ENCODE assay signal across 28 cellular contexts in genomic region chr12:7747196-7747595, GRCh38. TPM values are rescaled to one million over a fixed set of nuclear protein-coding genes. Genes with fewer than 3 reads are reported as not detected.
DNase-seq lines count a peak whose midpoint lies in the region; ATAC-seq, FAIRE-seq and TF ChIP-seq lines count a peak whose summit lies in the region.
"Had no signal": no experiment of that assay in that cellular context is flagged by ENCODE, and none has a peak within 500 bp of the region (broad histone marks: within the 10 kb centered on the region; RNA-seq: fewer than 3 reads in every experiment).

Gene CLEC4C, minus strand, starts transcription at chr12:7747375. Its CDS starts 27 bp downstream, at chr12:7747348.

- TF ChIP-seq RAD21 in H1 (IDR thresholded peaks at IDR 0.05 in 1 of 2, conservative IDR thresholded peaks at IDR 0.05 in 1 of 2; ENCODE audit: low read depth in 2 of 2, low read length in 2 of 2) = no peak

- peak within 1 kb of the TSS in 2 of 11 experiments; percentile 24 to 43; a peak in 4 of 22 replicates for H3K27ac ChIP-seq in BLaER1 treated with 17β-estradiol and CSF1 and Interleukin-3, amounts not matched to agents 10 nM and 100 nM
- H3K27ac ChIP-seq in H1 (ENCODE audit: low read depth, low read length) = no peak within 1 kb of the TSS
- H3K27ac ChIP-seq: A549, PC-9 had no signal

- TF ChIP-seq CTCF in H1 (IDR thresholded peaks at IDR 0.05; ENCODE audit: control extremely low read depth in 1 of 3, insufficient read depth in 1 of 3, low read depth in 1 of 3, low read length in 3 of 3) = no peak

- H3K79me2 ChIP-seq in H1 (ENCODE audit: control insufficient read depth in 1 of 2, insufficient read depth in 2 of 2, low read length in 2 of 2) = no peaks in the 10 kb centered on the region

- H3K4me1 ChIP-seq in BLaER1 treated with 17β-estradiol and CSF1 and Interleukin-3, amounts not matched to agents 10 nM and 100 nM = peaks cover 0 to 49% (median 17%) of the 10 kb centered on the region in 10 experiments; a peak in 15 of 20 replicates
- H3K4me1 ChIP-seq in H1 (replicated peaks in 1 of 4; ENCODE audit: control insufficient read depth in 3 of 4, insufficient read depth in 4 of 4, low read length in 3 of 4) = peaks cover 0 to 3% (median 0%) of the 10 kb centered on the region in 4 experiments; a peak in 1 of 7 replicates
- H3K4me1 ChIP-seq: A549, BE2C had no signal

- no peaks in the 10 kb centered on the region for H3K79me1 ChIP-seq in H1 (ENCODE audit: low read depth, low read length)

- H3K27me3 ChIP-seq in BLaER1 treated with 17β-estradiol and CSF1 and Interleukin-3, amounts not matched to agents 10 nM and 100 nM = no peaks in the 10 kb centered on the region
- H3K27me3 ChIP-seq in H1 (replicated peaks in 1 of 4; ENCODE audit: control insufficient read depth in 3 of 4, extremely low read depth in 1 of 4, insufficient read depth in 3 of 4, low read length in 3 of 4) = no peaks in the 10 kb centered on the region
- H3K27me3 ChIP-seq: BE2C, MG63 had no signal

- POLR2A ChIA-PET in H1 (lab: Charles Lee; ENCODE audit: partially characterized antibody) = interaction anchor here (1.0 kb wide), 1 partner anchor 20 kb away, joined by 4 read pairs; no protein-coding TSS in a partner anchor

- no peak for ATAC-seq in GM19035 (IDR thresholded peaks at IDR 0.05; ENCODE audit: unreplicated experiment)
- ATAC-seq in HG03432 (IDR thresholded peaks at IDR 0.05; ENCODE audit: unreplicated experiment) = no peak
- ATAC-seq: A549, K562 had no signal

- TF ChIP-seq EP300 in H1 (IDR thresholded peaks at IDR 0.05; ENCODE audit: borderline replicate concordance in 1 of 2, low read depth in 2 of 2, low read length in 2 of 2) = no peak

- no peak within 1 kb of the TSS for H3K18ac ChIP-seq in H1 (ENCODE audit: extremely low read depth, low read length)

- no peak within 1 kb of the TSS for H4K8ac ChIP-seq in H1 (ENCODE audit: extremely low read depth, insufficient read depth, low read length)

- no peak within 1 kb of the TSS for H3K4me3 ChIP-seq in BLaER1 treated with 17β-estradiol and CSF1 and Interleukin-3, amounts not matched to agents 10 nM and 100 nM
- no peak within 1 kb of the TSS for H3K4me3 ChIP-seq in H1 (ENCODE audit: extremely low read depth in 1 of 4, insufficient read depth in 2 of 4, low read depth in 3 of 4, low read length in 4 of 4)
- H3K4me3 ChIP-seq: A549, K562, MG63, PC-9 had no signal

- H2AFZ ChIP-seq in H1 (ENCODE audit: low read length) = 0 out of 2 replicates have a peak within 1 kb of the TSS, but pooled peaks have one; percentile 12
- H2AFZ ChIP-seq: PC-9 had no signal

- H2BK12ac ChIP-seq in H1 (ENCODE audit: low read depth, low read length) = peak within 1 kb of the TSS; percentile 87; the same call in 1 of the 2 replicates

- H3K23me2 ChIP-seq in H1 (ENCODE audit: low read depth, low read length) = no peaks in the 10 kb centered on the region

- TF ChIP-seq POLR2A in GM12891 (IDR thresholded peaks at IDR 0.05; ENCODE audit: low read depth, low read length) = no peak
- no peak for TF ChIP-seq POLR2A in H1 (IDR thresholded peaks at IDR 0.05; ENCODE audit: control extremely low read depth in 1 of 2, low read depth in 2 of 2, low read length in 2 of 2)

- no peaks in the 10 kb centered on the region for H3K36me3 ChIP-seq in BLaER1 treated with 17β-estradiol and CSF1 and Interleukin-3, amounts not matched to agents 10 nM and 100 nM
- H3K36me3 ChIP-seq in H1 (ENCODE audit: control insufficient read depth in 2 of 4, insufficient read depth in 4 of 4, low read length in 3 of 4) = no peaks in the 10 kb centered on the region
- H3K36me3 ChIP-seq: BE2C, MG63 had no signal

- no peak within 1 kb of the TSS for H3K23ac ChIP-seq in H1 (ENCODE audit: insufficient read length)

- H3K56ac ChIP-seq in H1 (replicated peaks; ENCODE audit: insufficient read length, low read depth, low read length) = no peak within 1 kb of the TSS

- no peak within 1 kb of the TSS; the same call in 1 of the 2 replicates for H2BK5ac ChIP-seq in H1 (ENCODE audit: low read depth, low read length)

- 87% methylated on average over 5 of the region's 5 CpGs; no CpG with 5 or more reads in 1 of the 2 experiments for WGBS in H1 (ENCODE audit: extremely low coverage in 1 of 2, insufficient coverage in 1 of 2, insufficient read length in 1 of 2, insufficient replicate concordance in 2 of 2, low coverage in 1 of 2, low lambda C conversion rate in 2 of 2, missing lambda C conversion rate in 1 of 2), 2 experiments

- peak within 1 kb of the TSS; percentile 8 for H4K91ac ChIP-seq in H1 (replicated peaks; ENCODE audit: insufficient read length, low read length)

- FAIRE-seq in GM12891 (lab: Jason Lieb, UNC) (peak; percentile 75), H1 (lab: Jason Lieb, UNC) (no peak)
- FAIRE-seq: A549, GM12892, GM19239, H54, K562 had no signal

- no peak within 1 kb of the TSS for H3K14ac ChIP-seq in H1 (ENCODE audit: insufficient read length)

- DNase-seq in GM12891 (ENCODE audit: insufficient read length, low spot score) (peak; percentile 14), NOMO-1 treated with DMSO at 0.1 percent for 48 hours (lab: John Stamatoyannopoulos, UW; ENCODE audit: unreplicated experiment) (peak; percentile 77), H1 (ENCODE audit: low read depth in 1 of 2, low spot score in 2 of 2) (no peak), NCI-H187 (lab: John Stamatoyannopoulos, UW) (no peak), NCI-H226 (no peak)
- DNase-seq: BE2C; CD4-positive, alpha-beta T cell; COR-L47; DMS79; MG63; NCI-H1105; NCI-H2081; NCI-H2171; NCI-H524 treated with DMSO at 0.1 percent for 48 hours; NCI-H82; PC-9; RPMI8226; SHP77; SK-N-SH had no signal

- no peak within 1 kb of the TSS for H2BK120ac ChIP-seq in H1 (replicated peaks; ENCODE audit: low read depth, low read length)

- H4K20me1 ChIP-seq in BLaER1 treated with 17β-estradiol and CSF1 and Interleukin-3, amounts not matched to agents 10 nM and 100 nM = no peaks in the 10 kb centered on the region
- H4K20me1 ChIP-seq in H1 (replicated peaks in 1 of 2; ENCODE audit: control insufficient read depth in 1 of 2, insufficient read depth in 2 of 2, low read length in 2 of 2) = no peaks in the 10 kb centered on the region

- CTCF ChIA-PET in H1 (lab: Charles Lee; ENCODE audit: partially characterized antibody) = interaction anchor here (0.6 to 1.1 kb wide), 5 partner anchors 9 to 215 kb away, joined by 3 to 5 read pairs (median 4); no protein-coding TSS in a partner anchor

- no peak within 1 kb of the TSS for H3K9ac ChIP-seq in BLaER1 treated with 17β-estradiol and CSF1 and Interleukin-3, amounts not matched to agents 10 nM and 100 nM
- H3K9ac ChIP-seq in H1 (replicated peaks in 1 of 4; ENCODE audit: extremely low read depth in 1 of 4, low read depth in 3 of 4, low read length in 3 of 4) = no peak within 1 kb of the TSS
- H3K9ac ChIP-seq: SK-N-SH had no signal

- H4K5ac ChIP-seq in H1 (ENCODE audit: insufficient read length, low read depth, low read length) = no peak within 1 kb of the TSS

- peaks cover 0 to 18% (median 7%) of the 10 kb centered on the region in 11 experiments; a peak in 7 of 22 replicates for H3K9me3 ChIP-seq in BLaER1 treated with 17β-estradiol and CSF1 and Interleukin-3, amounts not matched to agents 10 nM and 100 nM (replicated peaks in 1 of 11)
- peaks cover 5 to 6% of the 10 kb centered on the region in 2 experiments; a peak in 3 of 4 replicates for H3K9me3 ChIP-seq in H1 (ENCODE audit: insufficient read depth in 2 of 2, low read depth in 1 of 2, low read length in 1 of 2)
- H3K9me3 ChIP-seq: BE2C, MG63, SK-N-SH had no signal

- peak within 1 kb of the TSS; percentile 9 for H3K4ac ChIP-seq in H1 (replicated peaks; ENCODE audit: insufficient read length, low read depth, low read length)

- H3K4me2 ChIP-seq in BLaER1 treated with 17β-estradiol and CSF1 and Interleukin-3, amounts not matched to agents 10 nM and 100 nM = peak within 1 kb of the TSS in 6 of 11 experiments; percentile 19 to 44 (median 34); a peak in 8 of 22 replicates
- H3K4me2 ChIP-seq in H1 (ENCODE audit: insufficient read depth in 1 of 2, low read depth in 2 of 2, low read length in 2 of 2) = no peak within 1 kb of the TSS
- H3K4me2 ChIP-seq: A549, PC-9, SK-N-SH had no signal

- no peak within 1 kb of the TSS for H2BK15ac ChIP-seq in H1 (ENCODE audit: low read length)

- 0 out of 2 replicates have a peak within 1 kb of the TSS, but pooled peaks have one; percentile 13 for H2AK5ac ChIP-seq in H1 (ENCODE audit: low read depth, low read length)

- peak within 1 kb of the TSS; percentile 95; the same call in 1 of the 2 replicates for H2BK20ac ChIP-seq in H1 (ENCODE audit: low read length)

TF ChIP-seq in GM12891, 5 proteins besides CTCF, POLR2A, EP300 and RAD21:
- TF ChIP-seq TAF1 (IDR thresholded peaks at IDR 0.05; ENCODE audit: low read depth, low read length) = no peak
- TF ChIP-seq SPI1 (IDR thresholded peaks at IDR 0.05; ENCODE audit: low read depth, low read length) = peak; percentile 39; the same call in 1 of the 2 replicates

TF ChIP-seq in H1, 55 proteins besides CTCF, POLR2A, EP300 and RAD21 (continues in another document):
- no peak for TF ChIP-seq RXRA (IDR thresholded peaks at IDR 0.05; ENCODE audit: insufficient read depth, low read depth, low read length)
- TF ChIP-seq TCF12 (IDR thresholded peaks at IDR 0.05; ENCODE audit: low read depth, low read length) = no peak
- no peak for TF ChIP-seq SAP30 (IDR thresholded peaks at IDR 0.05; ENCODE audit: insufficient read depth, insufficient replicate concordance, low read length)
- TF ChIP-seq TAF7 (optimal IDR thresholded peaks at IDR 0.05; ENCODE audit: borderline replicate concordance, low read depth, low read length) = no peak
- TF ChIP-seq SIN3A (conservative IDR thresholded peaks at IDR 0.05 in 1 of 2, IDR thresholded peaks at IDR 0.05 in 1 of 2; ENCODE audit: low read depth in 1 of 2, low read length in 2 of 2) = no peak
- no peak for TF ChIP-seq SP4 (IDR thresholded peaks at IDR 0.05; ENCODE audit: low read length)
- no peak for TF ChIP-seq CTBP2 (IDR thresholded peaks at IDR 0.05; ENCODE audit: borderline replicate concordance, insufficient read depth, insufficient read length, low read length)
- no peak for TF ChIP-seq SIRT6 (IDR thresholded peaks at IDR 0.05; ENCODE audit: low read length)
- TF ChIP-seq KDM4A (IDR thresholded peaks at IDR 0.05; ENCODE audit: low read depth, low read length, severe bottlenecking) = no peak

RNA-seq across cellular contexts. Expression of gene CLEC4C, which starts in this region (rescaled TPM):
- 0.37 TPM for polyA plus RNA-seq in GM12891 (2012; ENCODE audit: low read depth, missing spikeins)
- 0.76 TPM in 1 of 2 replicates, not detected in the other for total RNA-seq in H1 (2021; fragmentation: NEBNext Ultra II Directional; extraction: Animal tissue kit (Norgen Biotek cat#: 25700))
- 0.13 TPM in 1 of 2 replicates, not detected in the other for polyA plus RNA-seq in H1 (2011; rRNA removed)
- polyA plus RNA-seq in H1 (2011; cell fraction: cytosol; rRNA removed) = not detected
- not detected for polyA plus RNA-seq in H1 (2011; cell fraction: nucleus; rRNA removed)
- not detected in 4 replicates for polyA plus RNA-seq in H1 (2012, experiment 1 of 2)
- polyA plus RNA-seq in H1 (2012, experiment 2 of 2) = not detected
- not detected for polyA plus RNA-seq in H1 (2013, experiment 1 of 2)
- polyA plus RNA-seq in H1 (2013, experiment 2 of 2) = 0.15 TPM
- polyA minus RNA-seq in H1 (2011; rRNA and poly(A)+ RNA removed) = 0.24 TPM in 1 of 2 replicates, not detected in the other
- polyA minus RNA-seq in H1 (2011; cell fraction: cytosol; rRNA and poly(A)+ RNA removed) = not detected
- not detected for polyA minus RNA-seq in H1 (2011; cell fraction: nucleus; rRNA and poly(A)+ RNA removed)
- total RNA-seq: K562, LHCN-M2, PC-9 had no signal
- polyA plus RNA-seq: A549, K562, SK-N-SH had no signal

Comparison
In these comparisons a context has a peak if more than half of its experiments do, and no peak if none do; other contexts are left out.
1. H3K4me2 ChIP-seq: peak in BLaER1 treated with 17β-estradiol and CSF1 and Interleukin-3, amounts not matched to agents 10 nM and 100 nM (6 of 11); none in H1 (0 of 2).
2. DNase-seq: peak in GM12891 (single experiment) and NOMO-1 treated with DMSO at 0.1 percent for 48 hours (single experiment); none in H1 (0 of 2), NCI-H187 (0 of 2) and NCI-H226 (single experiment).